ENCODE assay signal across 1 cellular context in the genomic region with DNA sequence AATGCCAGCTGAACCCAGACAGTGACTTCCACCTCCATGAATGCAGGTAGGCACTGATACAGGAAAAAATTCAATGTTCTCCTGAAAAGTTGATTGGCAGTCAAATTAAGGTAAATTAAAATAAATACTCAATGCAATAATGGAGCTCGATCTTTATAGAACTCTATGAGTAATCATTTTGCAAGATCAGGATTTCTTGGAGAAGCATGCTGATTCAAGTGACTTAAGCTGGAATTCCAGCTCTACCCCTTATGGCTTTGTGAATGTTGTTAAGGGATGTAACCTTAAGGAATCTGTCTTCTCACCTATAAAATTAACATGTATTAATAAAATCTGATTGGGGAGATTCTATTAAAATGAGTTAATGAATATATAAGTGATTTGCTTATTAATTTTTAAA.
TF ChIP-seq lines count a peak whose summit lies in the region.

No MANE protein-coding gene starts in this region.

TF ChIP-seq in IMR-90, 13 proteins besides CTCF, POLR2A, EP300 and RAD21 (continued from another document):
- TF ChIP-seq ELK1 (IDR thresholded peaks at IDR 0.05; ENCODE audit: borderline replicate concordance, low read depth, low read length) (no peak), MAFK (IDR thresholded peaks at IDR 0.05; ENCODE audit: low read depth, low read length) (no peak), MXI1 (IDR thresholded peaks at IDR 0.05; ENCODE audit: borderline replicate concordance, low read depth, low read length) (no peak), BHLHE40 (IDR thresholded peaks at IDR 0.05; ENCODE audit: low read depth, low read length) (no peak), RFX5 (IDR thresholded peaks at IDR 0.05; ENCODE audit: low read depth, low read length) (no peak), CEBPB (IDR thresholded peaks at IDR 0.05; ENCODE audit: low read depth, low read length) (no peak), CHD1 (IDR thresholded peaks at IDR 0.05; ENCODE audit: low read depth, low read length) (no peak)
- TF ChIP-seq, protein P1, sequence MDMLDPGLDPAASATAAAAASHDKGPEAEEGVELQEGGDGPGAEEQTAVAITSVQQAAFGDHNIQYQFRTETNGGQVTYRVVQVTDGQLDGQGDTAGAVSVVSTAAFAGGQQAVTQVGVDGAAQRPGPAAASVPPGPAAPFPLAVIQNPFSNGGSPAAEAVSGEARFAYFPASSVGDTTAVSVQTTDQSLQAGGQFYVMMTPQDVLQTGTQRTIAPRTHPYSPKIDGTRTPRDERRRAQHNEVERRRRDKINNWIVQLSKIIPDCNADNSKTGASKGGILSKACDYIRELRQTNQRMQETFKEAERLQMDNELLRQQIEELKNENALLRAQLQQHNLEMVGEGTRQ (IDR thresholded peaks at IDR 0.05; ENCODE audit: low read depth, low read length): no peak
